ENCODE assay signal across 1 cellular context in the genomic region with DNA sequence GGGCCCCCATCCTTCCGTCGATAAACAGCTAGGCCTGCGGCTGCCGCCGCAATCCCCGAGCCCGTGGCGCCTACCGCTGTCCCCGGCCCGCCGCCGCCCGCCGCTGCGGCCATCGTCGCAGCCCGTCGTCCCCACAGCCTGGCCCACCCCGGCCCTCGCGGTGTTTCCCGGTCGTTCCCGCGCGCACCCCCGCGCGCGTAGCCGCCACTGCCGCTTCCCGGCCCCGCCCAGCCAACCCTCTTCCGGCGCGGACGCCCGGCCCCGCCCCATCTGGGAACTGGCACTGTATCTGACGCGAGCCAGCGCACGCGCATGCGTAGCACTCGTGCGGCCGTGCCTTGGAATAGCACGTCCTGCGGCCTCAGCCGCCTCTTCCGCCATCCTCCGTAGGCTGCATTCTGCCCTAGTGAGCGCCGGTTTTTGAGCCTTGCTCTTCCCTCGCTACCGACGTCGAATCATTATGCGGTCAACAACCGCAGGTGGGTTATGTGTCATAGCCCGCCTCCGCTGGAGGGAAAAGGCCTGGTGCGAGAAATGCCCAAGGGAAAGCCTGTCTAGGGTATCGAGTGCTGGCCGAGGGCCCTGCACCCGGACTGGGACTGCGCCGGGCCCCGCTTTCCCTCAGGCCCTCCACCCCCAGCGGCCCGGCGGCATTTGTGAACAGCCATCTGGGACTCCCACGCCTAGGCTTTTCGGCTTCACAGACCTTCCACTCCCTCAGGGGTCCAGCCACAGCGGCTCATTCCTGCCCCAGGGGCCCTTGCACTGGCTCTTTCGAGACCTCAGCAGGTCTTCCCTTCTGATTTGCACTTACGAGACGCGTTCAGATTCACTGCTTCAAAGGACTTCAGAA.
TF ChIP-seq lines count a peak whose summit lies in the region.

TSS of gene SMARCC1 (minus strand) at position 209 of the 853 bp plus-strand sequence. CDS start at position 113, 96 bp downstream.

TF ChIP-seq in HepG2, 621 proteins besides CTCF, POLR2A, EP300 and RAD21 (continued from another document and continues in another):
- TF ChIP-seq, protein P1, sequence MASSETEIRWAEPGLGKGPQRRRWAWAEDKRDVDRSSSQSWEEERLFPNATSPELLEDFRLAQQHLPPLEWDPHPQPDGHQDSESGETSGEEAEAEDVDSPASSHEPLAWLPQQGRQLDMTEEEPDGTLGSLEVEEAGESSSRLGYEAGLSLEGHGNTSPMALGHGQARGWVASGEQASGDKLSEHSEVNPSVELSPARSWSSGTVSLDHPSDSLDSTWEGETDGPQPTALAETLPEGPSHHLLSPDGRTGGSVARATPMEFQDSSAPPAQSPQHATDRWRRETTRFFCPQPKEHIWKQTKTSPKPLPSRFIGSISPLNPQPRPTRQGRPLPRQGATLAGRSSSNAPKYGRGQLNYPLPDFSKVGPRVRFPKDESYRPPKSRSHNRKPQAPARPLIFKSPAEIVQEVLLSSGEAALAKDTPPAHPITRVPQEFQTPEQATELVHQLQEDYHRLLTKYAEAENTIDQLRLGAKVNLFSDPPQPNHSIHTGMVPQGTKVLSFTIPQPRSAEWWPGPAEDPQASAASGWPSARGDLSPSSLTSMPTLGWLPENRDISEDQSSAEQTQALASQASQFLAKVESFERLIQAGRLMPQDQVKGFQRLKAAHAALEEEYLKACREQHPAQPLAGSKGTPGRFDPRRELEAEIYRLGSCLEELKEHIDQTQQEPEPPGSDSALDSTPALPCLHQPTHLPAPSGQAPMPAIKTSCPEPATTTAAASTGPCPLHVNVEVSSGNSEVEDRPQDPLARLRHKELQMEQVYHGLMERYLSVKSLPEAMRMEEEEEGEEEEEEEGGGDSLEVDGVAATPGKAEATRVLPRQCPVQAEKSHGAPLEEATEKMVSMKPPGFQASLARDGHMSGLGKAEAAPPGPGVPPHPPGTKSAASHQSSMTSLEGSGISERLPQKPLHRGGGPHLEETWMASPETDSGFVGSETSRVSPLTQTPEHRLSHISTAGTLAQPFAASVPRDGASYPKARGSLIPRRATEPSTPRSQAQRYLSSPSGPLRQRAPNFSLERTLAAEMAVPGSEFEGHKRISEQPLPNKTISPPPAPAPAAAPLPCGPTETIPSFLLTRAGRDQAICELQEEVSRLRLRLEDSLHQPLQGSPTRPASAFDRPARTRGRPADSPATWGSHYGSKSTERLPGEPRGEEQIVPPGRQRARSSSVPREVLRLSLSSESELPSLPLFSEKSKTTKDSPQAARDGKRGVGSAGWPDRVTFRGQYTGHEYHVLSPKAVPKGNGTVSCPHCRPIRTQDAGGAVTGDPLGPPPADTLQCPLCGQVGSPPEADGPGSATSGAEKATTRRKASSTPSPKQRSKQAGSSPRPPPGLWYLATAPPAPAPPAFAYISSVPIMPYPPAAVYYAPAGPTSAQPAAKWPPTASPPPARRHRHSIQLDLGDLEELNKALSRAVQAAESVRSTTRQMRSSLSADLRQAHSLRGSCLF (CRISPR knock-in tag; IDR thresholded peaks at IDR 0.05; ENCODE audit: borderline replicate concordance): 0 out of 2 replicates have a peak, but pooled peaks have one; percentile 56
- TF ChIP-seq IKZF4 (CRISPR knock-in tag; IDR thresholded peaks at IDR 0.05; ENCODE audit: borderline replicate concordance, low read depth, not compliant biosample characterization): peak; percentile 77
- no peak for TF ChIP-seq DNMT3B (CRISPR knock-in tag; conservative IDR thresholded peaks at IDR 0.05)
- peak; percentile 41; the same call in 1 of the 2 replicates for TF ChIP-seq BRD4 (CRISPR knock-in tag; IDR thresholded peaks at IDR 0.05)
- no peak for TF ChIP-seq NR2F6 (IDR thresholded peaks at IDR 0.05)
- TF ChIP-seq NR2F6 (CRISPR knock-in tag; IDR thresholded peaks at IDR 0.05): peak; percentile 34
- peak; percentile 53; the same call in 1 of the 2 replicates for TF ChIP-seq ZNF121 (CRISPR knock-in tag; IDR thresholded peaks at IDR 0.05)
- TF ChIP-seq DMTF1 (CRISPR knock-in tag; IDR thresholded peaks at IDR 0.05): no peak
- TF ChIP-seq HDAC1 (CRISPR knock-in tag; IDR thresholded peaks at IDR 0.05): peak; percentile 67
- peak; percentile 60 for TF ChIP-seq HIC2 (CRISPR knock-in tag; IDR thresholded peaks at IDR 0.05; ENCODE audit: low read depth)
- TF ChIP-seq ZNF782 (CRISPR knock-in tag; IDR thresholded peaks at IDR 0.05; ENCODE audit: borderline replicate concordance): peak; percentile 36; the same call in 1 of the 2 replicates
- TF ChIP-seq ZNF703 (CRISPR knock-in tag; IDR thresholded peaks at IDR 0.05; ENCODE audit: borderline replicate concordance): peak; percentile 12; the same call in 1 of the 2 replicates
- TF ChIP-seq KAT8 (CRISPR knock-in tag; IDR thresholded peaks at IDR 0.05): peak; percentile 86
- TF ChIP-seq ZNF205 (CRISPR knock-in tag; IDR thresholded peaks at IDR 0.05): no peak
- peak; percentile 87 for TF ChIP-seq BORCS8-MEF2B (CRISPR knock-in tag; IDR thresholded peaks at IDR 0.05)
- TF ChIP-seq ZNF644 (CRISPR knock-in tag; IDR thresholded peaks at IDR 0.05; ENCODE audit: low read depth): no peak
- TF ChIP-seq ZNF83 (CRISPR knock-in tag; IDR thresholded peaks at IDR 0.05; ENCODE audit: borderline replicate concordance): peak; percentile 29; the same call in 1 of the 2 replicates
- no peak for TF ChIP-seq ZNF597 (CRISPR knock-in tag; IDR thresholded peaks at IDR 0.05)
- TF ChIP-seq ZNF564 (CRISPR knock-in tag; IDR thresholded peaks at IDR 0.05): peak; percentile 69; the same call in 1 of the 2 replicates
- no peak for TF ChIP-seq THYN1 (CRISPR knock-in tag; IDR thresholded peaks at IDR 0.05; ENCODE audit: borderline replicate concordance, low read depth)
- no peak for TF ChIP-seq ZNF333 (CRISPR knock-in tag; IDR thresholded peaks at IDR 0.05; ENCODE audit: borderline replicate concordance)
- peak; percentile 60; the same call in 1 of the 2 replicates for TF ChIP-seq BHLHE40 (IDR thresholded peaks at IDR 0.05; ENCODE audit: low read length)
- TF ChIP-seq ZNF441 (CRISPR knock-in tag; IDR thresholded peaks at IDR 0.05; ENCODE audit: borderline replicate concordance): peak; percentile 74; the same call in 1 of the 2 replicates
- TF ChIP-seq, protein P2, sequence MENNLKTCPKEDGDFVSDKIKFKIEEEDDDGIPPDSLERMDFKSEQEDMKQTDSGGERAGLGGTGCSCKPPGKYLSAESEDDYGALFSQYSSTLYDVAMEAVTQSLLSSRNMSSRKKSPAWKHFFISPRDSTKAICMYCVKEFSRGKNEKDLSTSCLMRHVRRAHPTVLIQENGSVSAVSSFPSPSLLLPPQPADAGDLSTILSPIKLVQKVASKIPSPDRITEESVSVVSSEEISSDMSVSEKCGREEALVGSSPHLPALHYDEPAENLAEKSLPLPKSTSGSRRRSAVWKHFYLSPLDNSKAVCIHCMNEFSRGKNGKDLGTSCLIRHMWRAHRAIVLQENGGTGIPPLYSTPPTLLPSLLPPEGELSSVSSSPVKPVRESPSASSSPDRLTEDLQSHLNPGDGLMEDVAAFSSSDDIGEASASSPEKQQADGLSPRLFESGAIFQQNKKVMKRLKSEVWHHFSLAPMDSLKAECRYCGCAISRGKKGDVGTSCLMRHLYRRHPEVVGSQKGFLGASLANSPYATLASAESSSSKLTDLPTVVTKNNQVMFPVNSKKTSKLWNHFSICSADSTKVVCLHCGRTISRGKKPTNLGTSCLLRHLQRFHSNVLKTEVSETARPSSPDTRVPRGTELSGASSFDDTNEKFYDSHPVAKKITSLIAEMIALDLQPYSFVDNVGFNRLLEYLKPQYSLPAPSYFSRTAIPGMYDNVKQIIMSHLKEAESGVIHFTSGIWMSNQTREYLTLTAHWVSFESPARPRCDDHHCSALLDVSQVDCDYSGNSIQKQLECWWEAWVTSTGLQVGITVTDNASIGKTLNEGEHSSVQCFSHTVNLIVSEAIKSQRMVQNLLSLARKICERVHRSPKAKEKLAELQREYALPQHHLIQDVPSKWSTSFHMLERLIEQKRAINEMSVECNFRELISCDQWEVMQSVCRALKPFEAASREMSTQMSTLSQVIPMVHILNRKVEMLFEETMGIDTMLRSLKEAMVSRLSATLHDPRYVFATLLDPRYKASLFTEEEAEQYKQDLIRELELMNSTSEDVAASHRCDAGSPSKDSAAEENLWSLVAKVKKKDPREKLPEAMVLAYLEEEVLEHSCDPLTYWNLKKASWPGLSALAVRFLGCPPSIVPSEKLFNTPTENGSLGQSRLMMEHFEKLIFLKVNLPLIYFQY (CRISPR knock-in tag; IDR thresholded peaks at IDR 0.05; ENCODE audit: borderline replicate concordance): peak; percentile 53
- peak; percentile 29; the same call in 1 of the 2 replicates for TF ChIP-seq ZNF547 (CRISPR knock-in tag; IDR thresholded peaks at IDR 0.05)
- TF ChIP-seq, protein P3, sequence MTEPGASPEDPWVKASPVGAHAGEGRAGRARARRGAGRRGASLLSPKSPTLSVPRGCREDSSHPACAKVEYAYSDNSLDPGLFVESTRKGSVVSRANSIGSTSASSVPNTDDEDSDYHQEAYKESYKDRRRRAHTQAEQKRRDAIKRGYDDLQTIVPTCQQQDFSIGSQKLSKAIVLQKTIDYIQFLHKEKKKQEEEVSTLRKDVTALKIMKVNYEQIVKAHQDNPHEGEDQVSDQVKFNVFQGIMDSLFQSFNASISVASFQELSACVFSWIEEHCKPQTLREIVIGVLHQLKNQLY (CRISPR knock-in tag; IDR thresholded peaks at IDR 0.05): peak; percentile 45; the same call in 1 of the 2 replicates
- peak; percentile 67 for TF ChIP-seq GABPA (IDR thresholded peaks at IDR 0.05; ENCODE audit: low read depth, low read length)
- TF ChIP-seq GABPA (CRISPR knock-in tag; IDR thresholded peaks at IDR 0.05; ENCODE audit: low read depth): peak; percentile 81
- TF ChIP-seq ZNF850 (CRISPR knock-in tag; conservative IDR thresholded peaks at IDR 0.05): peak; percentile 72; the same call in 1 of the 2 replicates
- 0 out of 2 replicates have a peak, but pooled peaks have one; percentile 27 for TF ChIP-seq RERE (CRISPR knock-in tag; IDR thresholded peaks at IDR 0.05; ENCODE audit: low read depth)
- TF ChIP-seq FLYWCH1 (CRISPR knock-in tag; IDR thresholded peaks at IDR 0.05): peak; percentile 86; the same call in 1 of the 2 replicates
- 0 out of 2 replicates have a peak, but pooled peaks have one; percentile 15 for TF ChIP-seq ZNF773 (CRISPR knock-in tag; IDR thresholded peaks at IDR 0.05; ENCODE audit: borderline replicate concordance)
